ENCODE assay signal across 8 cellular contexts in the genomic region with DNA sequence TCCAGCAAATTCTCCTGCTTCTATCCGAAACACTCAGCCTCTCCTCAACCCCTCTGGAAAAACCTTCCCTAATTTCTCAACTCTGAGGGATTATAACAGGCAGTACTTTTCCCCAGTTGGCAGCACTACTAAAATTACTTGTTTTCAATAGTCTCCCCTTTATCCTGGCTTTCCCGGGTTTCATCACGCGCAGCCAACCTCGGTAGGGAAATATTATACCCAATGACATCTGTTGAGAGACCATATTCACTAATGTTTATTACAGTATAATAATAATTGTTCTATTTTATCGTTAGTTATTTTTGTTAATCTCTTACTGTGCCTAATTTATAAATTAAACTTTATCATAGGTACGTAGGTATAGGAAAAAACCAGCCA. TPM values are rescaled to one million over a fixed set of nuclear protein-coding genes. Genes with fewer than 3 reads are reported as not detected.
DNase-seq lines count a peak whose midpoint lies in the region; ATAC-seq, FAIRE-seq and TF ChIP-seq lines count a peak whose summit lies in the region.

No MANE protein-coding gene starts in this region.

- H3K4me3 ChIP-seq in HUES48 (ENCODE audit: low read depth, low read length) = peak overlapping the region; percentile 95

- peak overlapping the region; percentile 96 to 100 for H3K4me3 Mint-ChIP-seq in CD14-positive monocyte
- peak overlapping the region; percentile 98 for H3K4me3 Mint-ChIP-seq in central memory CD8-positive, alpha-beta T cell
- peak overlapping the region; percentile 99 for H3K4me3 Mint-ChIP-seq in mesothelial cell of epicardium

- ATAC-seq in central memory CD8-positive, alpha-beta T cell (replicated peaks; ENCODE audit: extremely low read depth, poor library complexity, severe bottlenecking) = no peak

- H3K4me1 Mint-ChIP-seq in CD14-positive monocyte (peaks cover 19% of the 10 kb centered on the region), mesothelial cell of epicardium (peaks cover 19% of the 10 kb centered on the region)
- peaks cover 28% of the 10 kb centered on the region for H3K4me1 Mint-ChIP-seq in central memory CD8-positive, alpha-beta T cell

- intact Hi-C loops in CD14-positive monocyte (cut with micrococcal nuclease) = no loop called here

- FAIRE-seq in GM19239 (lab: Jason Lieb, UNC) = no peak

- peaks cover 27% of the 10 kb centered on the region for H3K36me3 ChIP-seq in HUES48 (ENCODE audit: control insufficient read depth, insufficient read depth, low read length)

- H3K27me3 ChIP-seq in HUES48 (ENCODE audit: control insufficient read depth, insufficient read depth, low read length) = no peaks in the 10 kb centered on the region

- H3K4me1 ChIP-seq in HUES48 (ENCODE audit: control insufficient read depth, insufficient read depth, low read length) = 0 out of 2 replicates have a peak, but pooled peaks cover 7% of the 10 kb centered on the region

- peak overlapping the region in 5 of 7 donors; percentile 97 to 99 (median 99) for H3K27ac Mint-ChIP-seq in CD14-positive monocyte
- peak overlapping the region; percentile 99 for H3K27ac Mint-ChIP-seq in central memory CD8-positive, alpha-beta T cell (ENCODE audit: low read depth)
- peak overlapping the region; percentile 99 for H3K27ac Mint-ChIP-seq in mesothelial cell of epicardium

- no peak overlapping the region for H3K9ac ChIP-seq in HUES48 (ENCODE audit: low read depth, low read length)

- no peak for DNase-seq in CD14-positive monocyte (ENCODE audit: low spot score)
- no peak for DNase-seq in central memory CD8-positive, alpha-beta T cell (ENCODE audit: low spot score in 2 of 2)
- no peak for DNase-seq in mesothelial cell of epicardium (ENCODE audit: low spot score in 2 of 2, unreplicated experiment in 2 of 2)
- no peak for DNase-seq in COR-L47 (lab: John Stamatoyannopoulos, UW)
- DNase-seq in GM13977 (ENCODE audit: low spot score) = no peak
- DNase-seq in activated CD4-positive, alpha-beta T cell treated with anti-CD3 and anti-CD28 coated beads for 4 hours = no peak
- DNase-seq in GM19239 (ENCODE audit: insufficient read length, low spot score) = no peak

- in situ Hi-C loops in GM13977 (cut with MboI; ENCODE audit: low pct_unique_long_range_greater_than_20kb, low sequenced_read_pairs, unreplicated experiment) = no loop called here

- peaks cover 0 to 7% (median 0%) of the 10 kb centered on the region in 7 donors for H3K9me3 Mint-ChIP-seq in CD14-positive monocyte
- no peaks in the 10 kb centered on the region for H3K9me3 Mint-ChIP-seq in central memory CD8-positive, alpha-beta T cell
- peaks cover 7% of the 10 kb centered on the region for H3K9me3 Mint-ChIP-seq in mesothelial cell of epicardium

- TF ChIP-seq CTCF in CD14-positive monocyte (IDR thresholded peaks at IDR 0.05) (no peak), mesothelial cell of epicardium (IDR thresholded peaks at IDR 0.05; ENCODE audit: unreplicated experiment) (no peak), GM13977 (IDR thresholded peaks at IDR 0.05; ENCODE audit: extremely low read depth, insufficient read depth, missing control alignments) (no peak)

- no peaks in the 10 kb centered on the region for H3K9me3 ChIP-seq in HUES48 (ENCODE audit: control insufficient read depth, insufficient read depth, low read length)

- H3K27me3 Mint-ChIP-seq in CD14-positive monocyte (ENCODE audit: low read depth in 3 of 3) = peaks cover 0 to 1% (median 1%) of the 10 kb centered on the region in 3 donors
- H3K27me3 Mint-ChIP-seq in central memory CD8-positive, alpha-beta T cell = no peaks in the 10 kb centered on the region
- H3K27me3 Mint-ChIP-seq in mesothelial cell of epicardium (ENCODE audit: low read depth) = no peaks in the 10 kb centered on the region

- H3K36me3 Mint-ChIP-seq in CD14-positive monocyte (peaks cover 21 to 26% of the 10 kb centered on the region in 2 donors), mesothelial cell of epicardium (peaks cover 19% of the 10 kb centered on the region)
- peaks cover 4% of the 10 kb centered on the region for H3K36me3 Mint-ChIP-seq in central memory CD8-positive, alpha-beta T cell (ENCODE audit: insufficient read depth)

- H3K27ac ChIP-seq in HUES48 (ENCODE audit: low read depth, low read length) = no peak overlapping the region

RNA-seq across cellular contexts. Expression of gene POLD3, which starts 0.3 kb away (rescaled TPM):
- 10 to 100 TPM; 26.2 to 29.9 TPM for polyA plus RNA-seq in CD14-positive monocyte
- total RNA-seq in mesothelial cell of epicardium = 21.7 to 24.9 TPM (median 23.8 TPM) in 3 replicates
